ENCODE assay signal across 9 cellular contexts in the genomic region with DNA sequence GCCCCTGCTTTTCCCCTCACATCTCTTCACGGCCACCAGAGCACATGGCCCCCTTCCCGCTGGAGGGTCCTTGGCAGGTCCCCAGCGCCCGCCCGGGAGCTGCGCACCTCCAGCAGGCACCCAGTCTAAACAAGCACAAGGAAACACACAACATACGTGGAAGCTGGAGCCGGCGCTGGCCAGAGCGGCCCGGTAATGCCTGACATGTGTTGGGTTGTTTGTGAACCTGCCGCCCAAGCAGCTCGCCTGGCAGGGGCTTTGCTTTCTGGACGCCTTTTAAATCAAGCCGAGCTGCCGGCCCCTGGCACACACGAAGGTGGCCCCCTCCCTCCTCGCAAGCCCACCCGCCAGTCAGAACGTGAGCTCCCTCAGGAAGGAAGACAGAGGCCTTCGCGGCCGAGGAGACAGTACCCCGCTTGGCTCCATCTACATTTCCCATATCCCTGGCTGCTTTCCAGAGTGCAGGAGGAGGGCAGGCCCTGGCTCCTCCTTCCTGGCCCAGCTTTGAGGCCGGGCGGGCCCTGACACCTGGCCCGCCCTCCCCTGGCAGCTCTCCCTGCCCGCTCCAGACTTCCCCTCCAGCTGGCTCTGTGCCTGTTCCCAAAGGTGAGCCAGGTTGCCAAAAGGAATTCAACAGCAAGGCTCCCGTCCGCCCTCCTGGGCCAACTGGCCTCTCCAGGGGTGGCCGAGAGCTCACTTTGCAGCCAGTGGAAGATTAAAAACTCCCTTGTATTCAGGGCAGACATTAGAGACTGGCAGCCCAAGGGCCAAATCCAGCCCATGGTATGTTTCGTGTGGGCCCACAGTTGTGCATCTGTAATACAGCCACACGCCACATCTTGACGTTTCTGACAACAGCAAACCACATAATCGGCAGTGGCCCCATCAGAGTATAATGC. TPM values are rescaled to one million over a fixed set of nuclear protein-coding genes. Genes with fewer than 3 reads are reported as not detected.
DNase-seq lines count a peak whose midpoint lies in the region; ATAC-seq and TF ChIP-seq lines count a peak whose summit lies in the region.
"Had no signal": no experiment of that assay in that cellular context is flagged by ENCODE, and none has a peak within 500 bp of the region (broad histone marks: within the 10 kb centered on the region; RNA-seq: fewer than 3 reads in every experiment).

No MANE protein-coding gene starts in this region.

- intact Hi-C loops in left cardiac atrium (cut with DNase I), result no loop called here

- H3K4me3 ChIP-seq in SK-N-SH (ENCODE audit: low read depth in 2 of 2, low read length in 1 of 2) (no peak overlapping the region), skeletal muscle tissue (ENCODE audit: low read length in 3 of 3) (peak overlapping the region; percentile 39 to 43 (median 41)), smooth muscle cell (no peak overlapping the region)
- H3K4me3 ChIP-seq: SJSA1 had no signal

- H3K9me3 ChIP-seq in SK-N-SH (no peaks in the 10 kb centered on the region), skeletal muscle tissue (ENCODE audit: control insufficient read depth in 3 of 3, low read length in 3 of 3) (no peaks in the 10 kb centered on the region), smooth muscle cell (replicated peaks; ENCODE audit: low read depth) (no peaks in the 10 kb centered on the region)
- H3K9me3 ChIP-seq: SJSA1 had no signal

- no peak for TF ChIP-seq RAD21 in SK-N-SH (IDR thresholded peaks at IDR 0.05; ENCODE audit: low read length)

- POLR2A ChIA-PET in SK-N-SH (lab: Yijun Ruan, JAX), result interaction anchor here (0.5 to 1.2 kb wide), 3 partner anchors 19 to 172 kb away, joined by 3 to 4 read pairs (median 3); no protein-coding TSS in a partner anchor

- CTCF ChIA-PET in SK-N-SH (lab: Yijun Ruan, JAX), result interaction anchor here (0.8 to 1.8 kb wide), 4 partner anchors 70 to 173 kb away, joined by 3 to 8 read pairs (median 4); partner anchors contain the start of gene UPF1

- H3K36me3 ChIP-seq in SK-N-SH (replicated peaks in 1 of 2; ENCODE audit: control insufficient read depth in 1 of 2, insufficient read depth in 2 of 2, low read length in 1 of 2) (peaks cover 0 to 3% of the 10 kb centered on the region in 2 experiments), skeletal muscle tissue (ENCODE audit: control insufficient read depth in 3 of 3, insufficient read depth in 3 of 3, low read length in 3 of 3) (no peaks in the 10 kb centered on the region), smooth muscle cell (ENCODE audit: low read depth) (no peaks in the 10 kb centered on the region)
- H3K36me3 ChIP-seq: SJSA1 had no signal

- H2AFZ ChIP-seq in SK-N-SH (ENCODE audit: low read depth), result no peak overlapping the region
- H2AFZ ChIP-seq in smooth muscle cell (ENCODE audit: low read depth), result no peak overlapping the region

- no peaks in the 10 kb centered on the region for H4K20me1 ChIP-seq in SK-N-SH (ENCODE audit: insufficient read depth)
- no peaks in the 10 kb centered on the region for H4K20me1 ChIP-seq in smooth muscle cell (ENCODE audit: low read depth)

- H3K27me3 ChIP-seq in SK-N-SH (ENCODE audit: insufficient read depth) (no peaks in the 10 kb centered on the region), skeletal muscle tissue (ENCODE audit: control insufficient read depth in 3 of 3, insufficient read depth in 3 of 3, low read length in 3 of 3) (no peaks in the 10 kb centered on the region), smooth muscle cell (ENCODE audit: low read depth) (no peaks in the 10 kb centered on the region)
- H3K27me3 ChIP-seq: SJSA1 had no signal

- H3K27ac ChIP-seq in SK-N-SH (ENCODE audit: low read depth in 2 of 2, low read length in 1 of 2), result peak overlapping the region; percentile 90 to 96
- peak overlapping the region; percentile 65 for H3K27ac ChIP-seq in skeletal muscle tissue (ENCODE audit: low read depth, low read length)
- no peak overlapping the region for H3K27ac ChIP-seq in smooth muscle cell (ENCODE audit: low read depth)
- H3K27ac ChIP-seq: SJSA1 had no signal

- peak in 42 of 76 experiments; percentile 21 to 75 (median 40) for DNase-seq in HUDEP-2 (lab: John Stamatoyannopoulos, UW; ENCODE audit: unreplicated experiment in 76 of 76)
- peak; percentile 82 for DNase-seq in SK-N-SH
- DNase-seq in left cardiac atrium, result peak; percentile 78
- DNase-seq in germinal center (ENCODE audit: low spot score), result no peak
- DNase-seq in smooth muscle cell (lab: John Stamatoyannopoulos, UW; ENCODE audit: unreplicated experiment), result no peak

- H3F3A ChIP-seq in SK-N-SH (replicated peaks; ENCODE audit: insufficient read depth) (peaks cover 39% of the 10 kb centered on the region), smooth muscle cell (ENCODE audit: low read depth) (no peaks in the 10 kb centered on the region)

- TF ChIP-seq EP300 in SK-N-SH (IDR thresholded peaks at IDR 0.05; ENCODE audit: borderline replicate concordance in 1 of 2, low read depth in 1 of 2, low read length in 1 of 2), result peak in 1 of 2 experiments; percentile 6; a peak in 1 of 4 replicates

- H3K4me2 ChIP-seq in SK-N-SH (peak overlapping the region; percentile 64; the same call in 1 of the 2 replicates), smooth muscle cell (no peak overlapping the region)

- H3K9me2 ChIP-seq in SK-N-SH, result no peaks in the 10 kb centered on the region

- ATAC-seq in left cardiac atrium (peak; percentile 82 to 87), GM19395 (IDR thresholded peaks at IDR 0.05; ENCODE audit: unreplicated experiment) (no peak), GM21367 (IDR thresholded peaks at IDR 0.05; ENCODE audit: unreplicated experiment) (no peak)

- TF ChIP-seq CTCF in SK-N-SH (IDR thresholded peaks at IDR 0.05) (no peak), smooth muscle cell (IDR thresholded peaks at IDR 0.05; ENCODE audit: borderline replicate concordance, insufficient read depth, poor library complexity, severe bottlenecking) (no peak)

- H3K79me2 ChIP-seq in SK-N-SH (ENCODE audit: insufficient read depth) (no peaks in the 10 kb centered on the region), smooth muscle cell (ENCODE audit: low read depth) (no peaks in the 10 kb centered on the region)

- 50% methylated on average over 12 of the region's 35 CpGs for WGBS in SK-N-SH (ENCODE audit: low lambda C conversion rate)
- 90% methylated on average over 31 of the region's 35 CpGs for WGBS in smooth muscle cell (ENCODE audit: low lambda C conversion rate)

- H3K4me1 ChIP-seq in SK-N-SH (ENCODE audit: control insufficient read depth in 1 of 2, insufficient read depth in 2 of 2, low read depth in 1 of 2, low read length in 1 of 2) (peaks cover 33 to 64% of the 10 kb centered on the region in 2 experiments; a peak in 3 of 4 replicates), skeletal muscle tissue (ENCODE audit: control insufficient read depth in 3 of 3, insufficient read depth in 3 of 3, low read length in 3 of 3) (peaks cover 31 to 35% (median 33%) of the 10 kb centered on the region in 3 donors), smooth muscle cell (ENCODE audit: low read depth) (no peaks in the 10 kb centered on the region)

- H3K9ac ChIP-seq in SK-N-SH (no peak overlapping the region), skeletal muscle tissue (ENCODE audit: low read depth in 1 of 3, low read length in 3 of 3) (peak overlapping the region; percentile 50 to 69 (median 61)), smooth muscle cell (ENCODE audit: low read depth) (no peak overlapping the region)

TF ChIP-seq in SK-N-SH, 30 proteins besides CTCF, POLR2A, EP300 and RAD21:
- TF ChIP-seq JUND (IDR thresholded peaks at IDR 0.05) (no peak), PBX3 (IDR thresholded peaks at IDR 0.05) (peak; percentile 8; the same call in 1 of the 2 replicates), NFIC (IDR thresholded peaks at IDR 0.05; ENCODE audit: borderline replicate concordance) (peak; percentile 83), TCF12 (IDR thresholded peaks at IDR 0.05) (peak; percentile 39), EZH2phosphoT487 (IDR thresholded peaks at IDR 0.05; ENCODE audit: borderline replicate concordance, low read depth) (no peak), MXI1 (IDR thresholded peaks at IDR 0.05; ENCODE audit: low read depth, low read length) (0 out of 2 replicates have a peak, but pooled peaks have one; percentile 42)

RNA-seq across cellular contexts. Expression of gene COMP, which starts 28.7 kb away (rescaled TPM):
- 0.26 and 0.42 TPM in 2 replicates for polyA plus RNA-seq in SK-N-SH (2012; rRNA removed)
- 0.15 and 0.17 TPM in 2 replicates for polyA plus RNA-seq in SK-N-SH (2012; cell fraction: cytosol; rRNA removed)
- polyA plus RNA-seq in SK-N-SH (2012; cell fraction: nucleus; rRNA removed), result 0.35 and 1.6 TPM in 2 replicates
- total RNA-seq in left cardiac atrium, result 1 to 10 TPM; 6.5 to 9.8 TPM
- 15.7 TPM for total RNA-seq in skeletal muscle tissue
- 196 and 236 TPM in 2 replicates for total RNA-seq in smooth muscle cell
- 627 and 901 TPM in 2 replicates for polyA plus RNA-seq in smooth muscle cell
- total RNA-seq: SJSA1 had no signal

Comparison
In these comparisons a context has a peak if more than half of its experiments do, and no peak if none do; other contexts are left out.
1. DNase-seq: peak in HUDEP-2 (42 of 76), SK-N-SH (single experiment) and left cardiac atrium (single experiment); none in germinal center (single experiment) and smooth muscle cell (single experiment).
2. H3K4me3 ChIP-seq: peak in skeletal muscle tissue (3 of 3); none in SK-N-SH (0 of 2) and smooth muscle cell (single experiment).
3. H3K9ac ChIP-seq: peak in skeletal muscle tissue (3 of 3); none in SK-N-SH (single experiment) and smooth muscle cell (single experiment).
4. ATAC-seq: peak in left cardiac atrium (2 of 2); none in GM19395 (single experiment) and GM21367 (single experiment).
5. RNA of gene COMP, which starts 28.7 kb away (total RNA-seq): 196 to 236 TPM in smooth muscle cell; 15.7 TPM in skeletal muscle tissue (single experiment) and 6.5 to 9.8 TPM in left cardiac atrium; every median in the first group is over 10 times any median in the second.